ENCODE assay signal across 34 cellular contexts in genomic region chr4:93786149-93786548, GRCh38. TPM values are rescaled to one million over a fixed set of nuclear protein-coding genes. Genes with fewer than 3 reads are reported as not detected.
"Had no signal": no experiment of that assay in that cellular context is flagged by ENCODE, and none has a peak within 500 bp of the region (broad histone marks: within the 10 kb centered on the region; RNA-seq: fewer than 3 reads in every experiment).

No MANE protein-coding gene starts in this region.

- H3K4me3 ChIP-seq: ascending aorta, cardiac muscle cell had no signal

- H3K9me3 ChIP-seq: ascending aorta had no signal

- H3K36me3 ChIP-seq: ascending aorta, cardiac muscle cell, WERI-Rb-1 had no signal

- H3K4me1 Mint-ChIP-seq: activated CD4-positive, alpha-beta T cell treated with anti-CD3 and anti-CD28 coated beads, Interleukin-2, amount 10 ng/mL, durations not matched to agents 24 days and 14 days; activated naive CD4-positive, alpha-beta T cell treated with anti-CD3 and anti-CD28 coated beads, Interleukin-2, amount 50 U/mL, for 24 hours; activated naive CD8-positive, alpha-beta T cell treated with anti-CD3 and anti-CD28 coated beads, Interleukin-2, amount 10 ng/mL, durations not matched to agents 7 days and 5 days; activated T-helper 17 cell treated with anti-CD3 and anti-CD28 coated beads, Interleukin-2, amount 50 U/mL, for 72 hours; central memory CD8-positive, alpha-beta T cell had no signal

- ATAC-seq: activated CD8-positive, alpha-beta T cell treated with anti-CD3 and anti-CD28 coated beads for 36 hours; activated T-cell treated with anti-CD3 and anti-CD28 coated beads, Interleukin-2, amount 50 U/mL, for 72 hours; activated T-helper 17 cell treated with anti-CD3 and anti-CD28 coated beads, Interleukin-2, amount 50 U/mL, for 72 hours had no signal

- DNase-seq: activated CD4-positive, alpha-beta T cell treated with anti-CD3 and anti-CD28 coated beads, Interleukin-2, amount 10 ng/mL, durations not matched to agents 24 days and 14 days; activated CD4-positive, alpha-beta T cell treated with anti-CD3 and anti-CD28 coated beads, Interleukin-2, amount 50 U/mL, for 4 hours; activated CD8-positive, alpha-beta T cell treated with anti-CD3 and anti-CD28 coated beads for 36 hours; activated effector memory CD4-positive, alpha-beta T cell treated with anti-CD3 and anti-CD28 coated beads, Interleukin-2, amount 50 U/mL, for 16 hours; activated naive CD4-positive, alpha-beta T cell; activated naive CD8-positive, alpha-beta T cell treated with anti-CD3 and anti-CD28 coated beads, Interleukin-2, amount 10 ng/mL, durations not matched to agents 7 days and 5 days; activated T-cell treated with anti-CD3 and anti-CD28 coated beads, Interleukin-2, amount 50 U/mL, for 1 hour; activated T-cell treated with anti-CD3 and anti-CD28 coated beads, Interleukin-2, amount 50 U/mL, for 72 hours; amygdala; Kasumi-1; MM.1S; MV-4-11; NCI-H1092; NCI-H1436 treated with DMSO at 0.1 percent for 48 hours; NCI-H1694 treated with DMSO at 0.1 percent for 48 hours; NCI-H2029; NCI-H345; NCI-H526; NCI-H748 treated with DMSO at 0.1 percent for 48 hours; NK-92 treated with Interleukin-12 subunit alpha and Interleukin-12 subunit beta, amount 100 ng/mL, for 24 hours; OCI-M1; Right ventricle myocardium superior; SW 1271; T-helper 1 cell; T-helper 2 cell; T-helper 9 cell; WERI-Rb-1 had no signal

- H3K27me3 ChIP-seq: ascending aorta, cardiac muscle cell had no signal

- H3K9me3 Mint-ChIP-seq: activated CD4-positive, alpha-beta T cell treated with anti-CD3 and anti-CD28 coated beads, Interleukin-2, amount 10 ng/mL, durations not matched to agents 24 days and 14 days; activated CD8-positive, alpha-beta T cell treated with anti-CD3 and anti-CD28 coated beads for 36 hours; activated naive CD4-positive, alpha-beta T cell treated with anti-CD3 and anti-CD28 coated beads, Interleukin-2, amount 50 U/mL, for 24 hours; activated naive CD8-positive, alpha-beta T cell treated with anti-CD3 and anti-CD28 coated beads, Interleukin-2, amount 10 ng/mL, durations not matched to agents 7 days and 5 days; activated T-cell treated with anti-CD3 and anti-CD28 coated beads, Interleukin-2, amount 50 U/mL, for 72 hours; activated T-helper 17 cell treated with anti-CD3 and anti-CD28 coated beads, Interleukin-2, amount 50 U/mL, for 72 hours; central memory CD8-positive, alpha-beta T cell had no signal

- H3K27ac ChIP-seq: ascending aorta, cardiac muscle cell, WERI-Rb-1 had no signal

- H3K36me3 Mint-ChIP-seq: activated naive CD4-positive, alpha-beta T cell treated with anti-CD3 and anti-CD28 coated beads, Interleukin-2, amount 50 U/mL, for 24 hours; activated naive CD8-positive, alpha-beta T cell treated with anti-CD3 and anti-CD28 coated beads, Interleukin-2, amount 10 ng/mL, durations not matched to agents 7 days and 5 days had no signal

- H3K4me1 ChIP-seq: ascending aorta had no signal

- H3K4me3 Mint-ChIP-seq: activated CD4-positive, alpha-beta T cell treated with anti-CD3 and anti-CD28 coated beads, Interleukin-2, amount 10 ng/mL, durations not matched to agents 24 days and 14 days; activated CD8-positive, alpha-beta T cell treated with anti-CD3 and anti-CD28 coated beads for 36 hours; activated naive CD4-positive, alpha-beta T cell treated with anti-CD3 and anti-CD28 coated beads, Interleukin-2, amount 50 U/mL, for 24 hours; activated naive CD8-positive, alpha-beta T cell treated with anti-CD3 and anti-CD28 coated beads, Interleukin-2, amount 10 ng/mL, durations not matched to agents 7 days and 5 days; activated T-cell treated with anti-CD3 and anti-CD28 coated beads, Interleukin-2, amount 50 U/mL, for 72 hours; activated T-helper 17 cell treated with anti-CD3 and anti-CD28 coated beads, Interleukin-2, amount 50 U/mL, for 72 hours; central memory CD8-positive, alpha-beta T cell had no signal

- H3K27me3 Mint-ChIP-seq: activated CD4-positive, alpha-beta T cell treated with anti-CD3 and anti-CD28 coated beads, Interleukin-2, amount 10 ng/mL, durations not matched to agents 24 days and 14 days; activated CD8-positive, alpha-beta T cell treated with anti-CD3 and anti-CD28 coated beads for 36 hours; activated naive CD8-positive, alpha-beta T cell treated with anti-CD3 and anti-CD28 coated beads, Interleukin-2, amount 10 ng/mL, durations not matched to agents 7 days and 5 days; activated T-helper 17 cell treated with anti-CD3 and anti-CD28 coated beads, Interleukin-2, amount 50 U/mL, for 72 hours; central memory CD8-positive, alpha-beta T cell had no signal

- H3K27ac Mint-ChIP-seq: activated CD4-positive, alpha-beta T cell treated with anti-CD3 and anti-CD28 coated beads, Interleukin-2, amount 10 ng/mL, durations not matched to agents 24 days and 14 days; activated CD8-positive, alpha-beta T cell treated with anti-CD3 and anti-CD28 coated beads for 36 hours; activated naive CD4-positive, alpha-beta T cell treated with anti-CD3 and anti-CD28 coated beads, Interleukin-2, amount 50 U/mL, for 24 hours; activated naive CD8-positive, alpha-beta T cell treated with anti-CD3 and anti-CD28 coated beads, Interleukin-2, amount 10 ng/mL, durations not matched to agents 7 days and 5 days; activated T-cell treated with anti-CD3 and anti-CD28 coated beads, Interleukin-2, amount 50 U/mL, for 72 hours; activated T-helper 17 cell treated with anti-CD3 and anti-CD28 coated beads, Interleukin-2, amount 50 U/mL, for 72 hours had no signal

RNA-seq across cellular contexts. Expression of gene ATOH1, which starts 42.4 kb away (rescaled TPM):
- total RNA-seq: activated CD4-positive, alpha-beta T cell treated with anti-CD3 and anti-CD28 coated beads, Interleukin-2, amount 10 ng/mL, durations not matched to agents 24 days and 14 days; activated CD8-positive, alpha-beta memory T cell treated with anti-CD3 and anti-CD28 coated beads for 36 hours; activated CD8-positive, alpha-beta T cell treated with anti-CD3 and anti-CD28 coated beads for 36 hours; activated naive CD8-positive, alpha-beta T cell treated with anti-CD3 and anti-CD28 coated beads, Interleukin-2, amount 10 ng/mL, durations not matched to agents 7 days and 5 days; activated T-cell treated with anti-CD3 and anti-CD28 coated beads, Interleukin-2, amount 50 U/mL, for 72 hours; activated T-helper 17 cell treated with anti-CD3 and anti-CD28 coated beads, Interleukin-2, amount 50 U/mL, for 72 hours; ascending aorta; cardiac muscle cell; NCI-H460; Right ventricle myocardium superior had no signal
- polyA plus RNA-seq: cardiac muscle cell had no signal
